11 cellular contexts compared by ENCODE assay signal in the genomic region with DNA sequence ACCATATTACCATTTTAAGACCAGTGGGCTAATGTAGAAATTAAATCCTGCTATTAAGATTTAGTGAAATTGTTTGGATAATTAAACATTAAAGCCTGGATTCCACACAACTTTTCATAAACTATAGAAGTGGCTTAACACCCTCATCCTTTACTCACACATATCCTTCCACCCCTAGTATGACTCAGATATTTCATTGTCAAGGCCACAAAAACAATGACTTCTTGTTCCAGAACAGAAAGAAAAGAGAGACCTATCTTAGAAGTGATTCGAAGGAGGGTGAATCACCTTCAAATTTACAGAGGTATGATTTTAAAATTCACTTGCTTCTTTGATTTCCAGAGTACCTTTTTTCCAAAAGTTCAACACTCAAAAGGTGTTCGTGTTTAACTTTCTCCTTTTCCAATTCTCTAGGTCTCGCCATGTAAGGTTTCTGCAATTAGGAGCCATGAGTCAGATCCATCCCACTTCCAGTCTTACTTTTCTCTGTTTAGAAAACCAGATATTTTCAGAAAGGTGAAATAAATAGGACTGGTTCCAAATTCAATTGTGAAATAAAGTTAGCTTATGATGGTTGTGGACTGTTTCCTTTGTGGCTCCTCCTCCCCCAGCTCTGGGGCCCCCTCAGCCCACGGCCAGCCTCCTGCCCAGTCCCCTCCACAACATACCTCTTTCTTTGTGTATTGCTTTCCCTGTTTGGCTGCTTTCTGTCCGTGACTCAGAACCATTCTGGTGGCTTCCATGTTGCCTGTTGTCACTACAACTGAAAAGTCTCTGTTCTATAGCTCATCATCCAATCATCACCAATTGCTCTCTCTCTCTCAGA. TPM values are rescaled to one million over a fixed set of nuclear protein-coding genes. Genes with fewer than 3 reads are reported as not detected.
DNase-seq lines count a peak whose midpoint lies in the region; TF ChIP-seq lines count a peak whose summit lies in the region.
"Had no signal": no experiment of that assay in that cellular context is flagged by ENCODE, and none has a peak within 500 bp of the region (broad histone marks: within the 10 kb centered on the region; RNA-seq: fewer than 3 reads in every experiment).

No MANE protein-coding gene starts in this region.

- no peak for TF ChIP-seq CTCF in colonic mucosa (IDR thresholded peaks at IDR 0.05)

- no peaks in the 10 kb centered on the region for H3K9me3 ChIP-seq in colonic mucosa

- no peaks in the 10 kb centered on the region for H3K36me3 ChIP-seq in colonic mucosa

- no peaks in the 10 kb centered on the region for H3K4me1 ChIP-seq in colonic mucosa

- H3K27me3 ChIP-seq in colonic mucosa: no peaks in the 10 kb centered on the region

- no peak overlapping the region for H3K9ac ChIP-seq in colonic mucosa (ENCODE audit: low read depth in 2 of 2, low read length in 2 of 2)

- intact Hi-C loops in colonic mucosa (cut with DNase I): no loop called here

- in situ Hi-C loops in SK-MEL-5 (cut with HindIII; ENCODE audit: low pct_unique_long_range_greater_than_20kb, low sequenced_read_pairs): no loop called here
- in situ Hi-C loops in ACHN (cut with HindIII; ENCODE audit: low pct_ligation_motif_present, low pct_unique_long_range_greater_than_20kb, low sequenced_read_pairs): no loop called here

- DNase-seq in HT-29 (ENCODE audit: low spot score) (peak; percentile 31), SK-MEL-5 (ENCODE audit: low read depth, low spot score) (peak; percentile 82), colonic mucosa (no peak), activated gamma-delta T cell treated with Interleukin-2 at 50 U/mL for 16 hours (no peak), ACHN (no peak), mucosa of gallbladder (ENCODE audit: low spot score) (no peak), DMS 273 (lab: John Stamatoyannopoulos, UW; ENCODE audit: unreplicated experiment) (no peak)
- peak; percentile 50 for DNase-seq in stimulated activated CD4-positive, alpha-beta T cell treated with anti-CD3 and anti-CD28 coated beads, Interleukin-15, amount 100 ng/mL, for 24 hours
- DNase-seq: DMS79 treated with DMSO at 0.1 percent for 48 hours, OCI-M1 had no signal

- no peak overlapping the region for H3K4me3 ChIP-seq in colonic mucosa

- peak overlapping the region; percentile 36 for H3K27ac ChIP-seq in colonic mucosa

RNA-seq across cellular contexts. Expression of a gene that starts 24.6 kb away (rescaled TPM):
- 0.21 and 0.64 TPM in 2 replicates for total RNA-seq in HT-29 (2014; rRNA removed; shearing (Covaris generic))
- 402 and 415 TPM in 2 replicates for total RNA-seq in SK-MEL-5 (2014; rRNA removed; shearing (Covaris generic))
- polyA plus RNA-seq in SK-MEL-5 (2015; cell fraction: cytosol; rRNA removed): 169 and 276 TPM in 2 replicates
- polyA plus RNA-seq in SK-MEL-5 (2015; cell fraction: nucleus; rRNA removed): 34.3 and 59.2 TPM in 2 replicates
- 100 to 1,000 TPM in 1 of 2 donors, 10 to 100 TPM in 1; 37.6 to 180 TPM for total RNA-seq in colonic mucosa
- 223 TPM for total RNA-seq in mucosa of gallbladder
- total RNA-seq: neural crest cell had no signal

RNA-seq across cellular contexts. Expression of a gene that starts 28.0 kb away (rescaled TPM):
- 0.28 and 0.37 TPM in 2 replicates for total RNA-seq in HT-29 (2014; rRNA removed; shearing (Covaris generic))
- 0.61 and 0.74 TPM in 2 replicates for total RNA-seq in SK-MEL-5 (2014; rRNA removed; shearing (Covaris generic))
- polyA plus RNA-seq in SK-MEL-5 (2015; cell fraction: cytosol; rRNA removed): 1.1 and 1.6 TPM in 2 replicates
- polyA plus RNA-seq in SK-MEL-5 (2015; cell fraction: nucleus; rRNA removed): 1.3 and 5.2 TPM in 2 replicates
- total RNA-seq in colonic mucosa: 1 to 10 TPM in 1 of 2 donors, under 1 TPM in 1; 0.52 to 2.1 TPM
- 0.49 TPM for total RNA-seq in mucosa of gallbladder
- total RNA-seq: neural crest cell had no signal

RNA-seq across cellular contexts. Expression of a gene that starts 51.1 kb away (rescaled TPM):
- 42.2 and 46.1 TPM in 2 replicates for total RNA-seq in HT-29 (2014; rRNA removed; shearing (Covaris generic))
- 0.63 and 2.6 TPM in 2 replicates for total RNA-seq in SK-MEL-5 (2014; rRNA removed; shearing (Covaris generic))
- 1.1 and 1.4 TPM in 2 replicates for polyA plus RNA-seq in SK-MEL-5 (2015; cell fraction: cytosol; rRNA removed)
- polyA plus RNA-seq in SK-MEL-5 (2015; cell fraction: nucleus; rRNA removed): 6.0 TPM in 1 of 2 replicates, not detected in the other
- total RNA-seq in colonic mucosa (10 to 100 TPM; 21.5 to 40.8 TPM), mucosa of gallbladder (86.1 TPM)

Comparison
In these comparisons a context has a peak if more than half of its experiments do, and no peak if none do; other contexts are left out.
1. DNase-seq: peak in HT-29 (single experiment), SK-MEL-5 (single experiment) and stimulated activated CD4-positive, alpha-beta T cell treated with anti-CD3 and anti-CD28 coated beads, Interleukin-15, amount 100 ng/mL, for 24 hours (single experiment); none in colonic mucosa (single experiment), activated gamma-delta T cell treated with Interleukin-2 at 50 U/mL for 16 hours (single experiment), ACHN (single experiment), mucosa of gallbladder (single experiment) and DMS 273 (single experiment).
2. RNA of a gene that starts 24.6 kb away (total RNA-seq): 402 to 415 TPM in SK-MEL-5, 223 TPM in mucosa of gallbladder (single experiment) and 37.6 to 180 TPM in colonic mucosa; 0.21 to 0.64 TPM in HT-29; every median in the first group is over 10 times any median in the second.